ENCODE assay signal across 18 cellular contexts in the genomic region with DNA sequence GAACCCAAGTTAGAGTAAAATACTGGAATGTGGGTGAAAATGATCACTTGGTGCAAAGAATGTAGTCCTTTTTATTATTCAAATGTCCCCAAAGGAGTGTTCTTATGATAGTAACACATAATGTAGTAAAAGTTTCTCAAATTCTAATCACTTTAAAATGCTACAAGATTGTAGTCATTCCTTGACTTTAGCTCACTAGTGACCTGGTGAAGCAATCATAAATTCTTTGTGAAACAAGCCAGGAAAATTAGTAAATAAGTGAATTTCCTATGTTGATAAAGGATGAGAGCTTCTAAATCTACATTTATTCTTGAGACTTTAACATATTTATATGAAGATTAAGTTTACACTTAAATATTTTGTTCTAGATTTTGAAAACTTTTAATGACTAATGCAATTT. TPM values are rescaled to one million over a fixed set of nuclear protein-coding genes. Genes with fewer than 3 reads are reported as not detected.
DNase-seq lines count a peak whose midpoint lies in the region; ATAC-seq, FAIRE-seq and TF ChIP-seq lines count a peak whose summit lies in the region.
"Had no signal": no experiment of that assay in that cellular context is flagged by ENCODE, and none has a peak within 500 bp of the region (broad histone marks: within the 10 kb centered on the region; RNA-seq: fewer than 3 reads in every experiment).

No MANE protein-coding gene starts in this region.

- H3K9me2 ChIP-seq in GM23248 (ENCODE audit: insufficient read depth): no peaks in the 10 kb centered on the region

- no peak overlapping the region for H3K4me3 Mint-ChIP-seq in naive thymus-derived CD8-positive, alpha-beta T cell
- H3K4me3 Mint-ChIP-seq: CD14-positive monocyte; CD4-positive, alpha-beta memory T cell; H9 had no signal

- H3F3A ChIP-seq in GM23248 (ENCODE audit: insufficient read depth): no peaks in the 10 kb centered on the region

- no peaks in the 10 kb centered on the region for H3K27me3 ChIP-seq in GM23248 (replicated peaks; ENCODE audit: insufficient read depth)
- no peaks in the 10 kb centered on the region for H3K27me3 ChIP-seq in adipocyte (replicated peaks; ENCODE audit: control insufficient read depth, insufficient read depth, low read length)
- H3K27me3 ChIP-seq: BLaER1 had no signal

- no peak for ATAC-seq in naive thymus-derived CD8-positive, alpha-beta T cell

- H3K9me3 Mint-ChIP-seq in naive thymus-derived CD8-positive, alpha-beta T cell: no peaks in the 10 kb centered on the region
- H3K9me3 Mint-ChIP-seq: CD14-positive monocyte; CD4-positive, alpha-beta memory T cell; H9 had no signal

- H3K4me2 ChIP-seq in GM23248 (ENCODE audit: unreplicated experiment): no peak overlapping the region
- H3K4me2 ChIP-seq: BLaER1 had no signal

- TF ChIP-seq CTCF in coronary artery (IDR thresholded peaks at IDR 0.05): no peak

- POLR2A ChIA-PET in naive thymus-derived CD8-positive, alpha-beta T cell (lab: Charles Lee): no interaction called here

- peaks cover 0 to 1% (median 0%) of the 10 kb centered on the region in 4 donors for H3K4me1 Mint-ChIP-seq in naive thymus-derived CD8-positive, alpha-beta T cell
- H3K4me1 Mint-ChIP-seq: CD14-positive monocyte had no signal

- H3K4me3 ChIP-seq in GM23248: no peak overlapping the region
- no peak overlapping the region for H3K4me3 ChIP-seq in adipocyte (ENCODE audit: low read length)
- no peak overlapping the region for H3K4me3 ChIP-seq in coronary artery
- H3K4me3 ChIP-seq: BLaER1 had no signal

- H3K27me3 Mint-ChIP-seq in naive thymus-derived CD8-positive, alpha-beta T cell: no peaks in the 10 kb centered on the region
- H3K27me3 Mint-ChIP-seq: CD4-positive, alpha-beta memory T cell had no signal

- in situ Hi-C loops in GM23248 (cut with MboI): no loop called here

- no peak overlapping the region for H3K27ac Mint-ChIP-seq in naive thymus-derived CD8-positive, alpha-beta T cell
- H3K27ac Mint-ChIP-seq: CD14-positive monocyte, H9 had no signal

- H3K36me3 ChIP-seq in GM23248 (ENCODE audit: low read depth): peaks cover 17% of the 10 kb centered on the region
- peaks cover 53% of the 10 kb centered on the region for H3K36me3 ChIP-seq in adipocyte (ENCODE audit: control insufficient read depth, insufficient read depth, low read length, severe bottlenecking)

- no peak overlapping the region for H2AFZ ChIP-seq in GM23248

- no peaks in the 10 kb centered on the region for H3K79me2 ChIP-seq in GM23248 (ENCODE audit: insufficient read depth)

- FAIRE-seq in colon (lab: Jason Lieb, UNC) (peak; percentile 47), frontal cortex (lab: Jason Lieb, UNC) (peak; percentile 15)

- H3K4me1 ChIP-seq in GM23248 (ENCODE audit: insufficient read depth) (peaks cover 8% of the 10 kb centered on the region; the same call in 1 of the 2 replicates), adipocyte (ENCODE audit: control insufficient read depth, insufficient read depth, low read length) (peaks cover 15% of the 10 kb centered on the region)
- H3K4me1 ChIP-seq: BLaER1 had no signal

- H4K20me1 ChIP-seq in GM23248 (ENCODE audit: insufficient read depth): no peaks in the 10 kb centered on the region
- H4K20me1 ChIP-seq: BLaER1 had no signal

- H3K36me3 Mint-ChIP-seq in naive thymus-derived CD8-positive, alpha-beta T cell: peaks cover 0 to 76% (median 8%) of the 10 kb centered on the region in 3 donors

- no peak overlapping the region for H3K27ac ChIP-seq in GM23248
- no peak overlapping the region for H3K27ac ChIP-seq in coronary artery
- H3K27ac ChIP-seq: BLaER1 had no signal

- H3K9me3 ChIP-seq in GM23248 (ENCODE audit: low read depth) (no peaks in the 10 kb centered on the region), adipocyte (ENCODE audit: control insufficient read depth, low read length) (no peaks in the 10 kb centered on the region)
- H3K9me3 ChIP-seq: BLaER1 had no signal

- DNase-seq in GM23248: peak; percentile 29
- peak; percentile 42 for DNase-seq in adipocyte (ENCODE audit: low read depth)
- DNase-seq in frontal cortex (ENCODE audit: low spot score in 2 of 2): no peak
- DNase-seq in anterior cingulate cortex (lab: John Stamatoyannopoulos, UW): no peak
- DNase-seq in MV-4-11 (lab: John Stamatoyannopoulos, UW): no peak
- no peak for DNase-seq in coronary artery (ENCODE audit: low spot score)
- no peak for DNase-seq in naive thymus-derived CD8-positive, alpha-beta T cell
- DNase-seq: 8988T; CD4-positive, alpha-beta memory T cell; DMS79 treated with DMSO at 0.1 percent for 48 hours; GF-D8; GOT3; H9 had no signal

- no peak overlapping the region for H3K9ac ChIP-seq in GM23248
- H3K9ac ChIP-seq in adipocyte (ENCODE audit: low read length): no peak overlapping the region
- H3K9ac ChIP-seq: BLaER1 had no signal

RNA-seq across cellular contexts. Expression of a gene that starts 30.7 kb away (rescaled TPM):
- not detected in 2 replicates for total RNA-seq in GM23248 (2014; rRNA removed; shearing (Covaris generic))
- polyA plus RNA-seq in GM23248 (2016; fragmentation: Nextera tagmentation; extraction: Ambion mirVana): not detected in 2 replicates
- 11.0 TPM for total RNA-seq in frontal cortex
- not detected for total RNA-seq in naive thymus-derived CD8-positive, alpha-beta T cell
- not detected for polyA plus RNA-seq in naive thymus-derived CD8-positive, alpha-beta T cell
- total RNA-seq: A673; CD4-positive, alpha-beta memory T cell; H9 had no signal
- polyA plus RNA-seq: AG04450; CD14-positive monocyte; CD4-positive, alpha-beta memory T cell had no signal

RNA-seq across cellular contexts. Expression of a gene that starts 59.2 kb away (rescaled TPM):
- 42.9 and 45.0 TPM in 2 replicates for total RNA-seq in GM23248 (2014; rRNA removed; shearing (Covaris generic))
- 27.2 and 28.3 TPM in 2 replicates for polyA plus RNA-seq in GM23248 (2016; fragmentation: Nextera tagmentation; extraction: Ambion mirVana)
- total RNA-seq in frontal cortex: 110 TPM
- 10 to 100 TPM; 46.5 to 52.3 TPM for total RNA-seq in naive thymus-derived CD8-positive, alpha-beta T cell
- polyA plus RNA-seq in naive thymus-derived CD8-positive, alpha-beta T cell: 10 to 100 TPM; 15.9 to 18.6 (median 17.9) TPM

RNA-seq across cellular contexts. Expression of a gene that starts 59.3 kb away (rescaled TPM):
- 0.13 TPM in 1 of 2 replicates, not detected in the other for total RNA-seq in GM23248 (2014; rRNA removed; shearing (Covaris generic))
- polyA plus RNA-seq in GM23248 (2016; fragmentation: Nextera tagmentation; extraction: Ambion mirVana): 1.5 and 2.7 TPM in 2 replicates
- total RNA-seq in frontal cortex: 2.4 TPM
- total RNA-seq in naive thymus-derived CD8-positive, alpha-beta T cell: under 1 TPM; 0.38 to 0.81 TPM
- polyA plus RNA-seq in naive thymus-derived CD8-positive, alpha-beta T cell: 1 to 10 TPM; 1.0 to 1.6 (median 1.0) TPM

Comparison
In these comparisons a context has a peak if more than half of its experiments do, and no peak if none do; other contexts are left out.
1. DNase-seq: peak in GM23248 (single experiment) and adipocyte (single experiment); none in frontal cortex (0 of 2), anterior cingulate cortex (0 of 58), MV-4-11 (single experiment), coronary artery (single experiment) and naive thymus-derived CD8-positive, alpha-beta T cell (0 of 10).
2. RNA of a gene that starts 30.7 kb away (total RNA-seq): 11.0 TPM in frontal cortex (single experiment); not detected in naive thymus-derived CD8-positive, alpha-beta T cell and not detected in GM23248; every median in the first group is over 10 times any median in the second.